ENCODE assay signal across 11 cellular contexts in genomic region chr20:35327074-35327976, GRCh38. TPM values are rescaled to one million over a fixed set of nuclear protein-coding genes. Genes with fewer than 3 reads are reported as not detected.
DNase-seq lines count a peak whose midpoint lies in the region; ATAC-seq and TF ChIP-seq lines count a peak whose summit lies in the region.
"Had no signal": no experiment of that assay in that cellular context is flagged by ENCODE, and none has a peak within 500 bp of the region (broad histone marks: within the 10 kb centered on the region; RNA-seq: fewer than 3 reads in every experiment).

No MANE protein-coding gene starts in this region.

- H3K36me3 Mint-ChIP-seq in activated T-cell treated with anti-CD3 and anti-CD28 coated beads, Interleukin-2, amount 50 U/mL, for 24 hours (ENCODE audit: low read depth): peaks cover 30% of the 10 kb centered on the region
- peaks cover 9% of the 10 kb centered on the region for H3K36me3 Mint-ChIP-seq in activated T-cell treated with anti-CD3 and anti-CD28 coated beads, Interleukin-2, amount 50 U/mL, for 4 hours (ENCODE audit: insufficient read depth)

- H3K9me3 Mint-ChIP-seq in activated T-cell treated with anti-CD3 and anti-CD28 coated beads, Interleukin-2, amount 50 U/mL, for 24 hours: no peaks in the 10 kb centered on the region
- no peaks in the 10 kb centered on the region for H3K9me3 Mint-ChIP-seq in activated T-cell treated with anti-CD3 and anti-CD28 coated beads, Interleukin-2, amount 50 U/mL, for 4 hours

- H3K27ac Mint-ChIP-seq in activated T-cell treated with anti-CD3 and anti-CD28 coated beads, Interleukin-2, amount 50 U/mL, for 24 hours: peak overlapping the region; percentile 91

- no peaks in the 10 kb centered on the region for H3K9me3 ChIP-seq in skeletal muscle satellite cell (replicated peaks; ENCODE audit: low read length)
- H3K9me3 ChIP-seq: sigmoid colon had no signal

- H3K4me1 ChIP-seq in skeletal muscle satellite cell (ENCODE audit: control insufficient read depth, insufficient read depth, low read length): peaks cover 35% of the 10 kb centered on the region

- peaks cover 70% of the 10 kb centered on the region for H3K4me1 Mint-ChIP-seq in activated T-cell treated with anti-CD3 and anti-CD28 coated beads, Interleukin-2, amount 50 U/mL, for 24 hours (ENCODE audit: low read depth)
- H3K4me1 Mint-ChIP-seq in activated T-cell treated with anti-CD3 and anti-CD28 coated beads, Interleukin-2, amount 50 U/mL, for 4 hours (ENCODE audit: low read depth): peaks cover 12% of the 10 kb centered on the region

- no peak for TF ChIP-seq CTCF in fibroblast of villous mesenchyme (IDR thresholded peaks at IDR 0.05; ENCODE audit: insufficient read depth, low read depth, low read length)

- DNase-seq in activated T-cell treated with anti-CD3 and anti-CD28 coated beads, Interleukin-2, amount 50 U/mL, for 24 hours: no peak
- no peak for DNase-seq in activated T-cell treated with anti-CD3 and anti-CD28 coated beads, Interleukin-2, amount 50 U/mL, for 4 hours
- DNase-seq in RPMI7951 (ENCODE audit: low read depth) (peak; percentile 87), fibroblast of villous mesenchyme (ENCODE audit: low read depth) (peak; percentile 89), Ammon's horn (ENCODE audit: low spot score) (no peak), NCI-H1436 (lab: John Stamatoyannopoulos, UW) (no peak)
- DNase-seq: NCI-H1417, sigmoid colon had no signal

- H3K4me2 ChIP-seq in skeletal muscle satellite cell (ENCODE audit: low read length): peak overlapping the region; percentile 1

- H3K27me3 Mint-ChIP-seq in activated T-cell treated with anti-CD3 and anti-CD28 coated beads, Interleukin-2, amount 50 U/mL, for 24 hours: no peaks in the 10 kb centered on the region
- no peaks in the 10 kb centered on the region for H3K27me3 Mint-ChIP-seq in activated T-cell treated with anti-CD3 and anti-CD28 coated beads, Interleukin-2, amount 50 U/mL, for 4 hours (ENCODE audit: low read depth)

- H3K27me3 ChIP-seq in skeletal muscle satellite cell (ENCODE audit: control insufficient read depth, insufficient read depth, low read length): no peaks in the 10 kb centered on the region
- H3K27me3 ChIP-seq: sigmoid colon had no signal

- no peak overlapping the region for H3K9ac ChIP-seq in skeletal muscle satellite cell (ENCODE audit: low read depth, low read length)

- no peak overlapping the region for H3K4me3 Mint-ChIP-seq in activated T-cell treated with anti-CD3 and anti-CD28 coated beads, Interleukin-2, amount 50 U/mL, for 24 hours
- H3K4me3 Mint-ChIP-seq in activated T-cell treated with anti-CD3 and anti-CD28 coated beads, Interleukin-2, amount 50 U/mL, for 4 hours: no peak overlapping the region

- H3K4me3 ChIP-seq in fibroblast of villous mesenchyme (ENCODE audit: low read depth, low read length): no peak overlapping the region
- no peak overlapping the region for H3K4me3 ChIP-seq in skeletal muscle satellite cell (ENCODE audit: low read length)
- H3K4me3 ChIP-seq: sigmoid colon had no signal

- ATAC-seq in activated T-cell treated with anti-CD3 and anti-CD28 coated beads, Interleukin-2, amount 50 U/mL, for 4 hours: no peak
- no peak for ATAC-seq in GM19395 (IDR thresholded peaks at IDR 0.05; ENCODE audit: unreplicated experiment)
- ATAC-seq: esophagus mucosa had no signal

- no peaks in the 10 kb centered on the region for H3K36me3 ChIP-seq in skeletal muscle satellite cell (ENCODE audit: insufficient read depth, low read length)
- H3K36me3 ChIP-seq: sigmoid colon had no signal

RNA-seq across cellular contexts. Expression of gene FAM83C, which starts 35.1 kb away (rescaled TPM):
- not detected for total RNA-seq in activated T-cell treated with anti-CD3 and anti-CD28 coated beads, Interleukin-2, amount 50 U/mL, for 4 hours
- not detected in 2 replicates for total RNA-seq in RPMI7951 (2014; rRNA removed; shearing (Covaris generic))
- total RNA-seq in fibroblast of villous mesenchyme: not detected in 2 replicates
- total RNA-seq in skeletal muscle satellite cell (2012; rRNA removed): not detected in 2 replicates
- total RNA-seq: sigmoid colon had no signal

RNA-seq across cellular contexts. Expression of gene EIF6, which starts 42.8 kb away (rescaled TPM):
- 100 to 1,000 TPM; 307 to 331 (median 310) TPM for total RNA-seq in activated T-cell treated with anti-CD3 and anti-CD28 coated beads, Interleukin-2, amount 50 U/mL, for 4 hours
- total RNA-seq in RPMI7951 (2014; rRNA removed; shearing (Covaris generic)): 434 and 435 TPM in 2 replicates
- total RNA-seq in fibroblast of villous mesenchyme: 107 and 123 TPM in 2 replicates
- 206 and 237 TPM in 2 replicates for total RNA-seq in skeletal muscle satellite cell (2012; rRNA removed)

RNA-seq across cellular contexts. Expression of gene MMP24OS, which starts 49.4 kb away (rescaled TPM):
- total RNA-seq in activated T-cell treated with anti-CD3 and anti-CD28 coated beads, Interleukin-2, amount 50 U/mL, for 4 hours: 10 to 100 TPM; 22.4 to 23.1 (median 22.9) TPM
- 12.8 and 19.1 TPM in 2 replicates for total RNA-seq in RPMI7951 (2014; rRNA removed; shearing (Covaris generic))
- total RNA-seq in fibroblast of villous mesenchyme: 14.7 and 16.8 TPM in 2 replicates
- total RNA-seq in skeletal muscle satellite cell (2012; rRNA removed): 8.4 and 12.0 TPM in 2 replicates

Comparison
In these comparisons a context has a peak if more than half of its experiments do, and no peak if none do; other contexts are left out.
1. DNase-seq: peak in RPMI7951 (single experiment) and fibroblast of villous mesenchyme (single experiment); none in activated T-cell treated with anti-CD3 and anti-CD28 coated beads, Interleukin-2, amount 50 U/mL, for 24 hours (single experiment), activated T-cell treated with anti-CD3 and anti-CD28 coated beads, Interleukin-2, amount 50 U/mL, for 4 hours (single experiment), Ammon's horn (single experiment) and NCI-H1436 (single experiment).